1 cellular context compared by ENCODE assay signal in the genomic region with DNA sequence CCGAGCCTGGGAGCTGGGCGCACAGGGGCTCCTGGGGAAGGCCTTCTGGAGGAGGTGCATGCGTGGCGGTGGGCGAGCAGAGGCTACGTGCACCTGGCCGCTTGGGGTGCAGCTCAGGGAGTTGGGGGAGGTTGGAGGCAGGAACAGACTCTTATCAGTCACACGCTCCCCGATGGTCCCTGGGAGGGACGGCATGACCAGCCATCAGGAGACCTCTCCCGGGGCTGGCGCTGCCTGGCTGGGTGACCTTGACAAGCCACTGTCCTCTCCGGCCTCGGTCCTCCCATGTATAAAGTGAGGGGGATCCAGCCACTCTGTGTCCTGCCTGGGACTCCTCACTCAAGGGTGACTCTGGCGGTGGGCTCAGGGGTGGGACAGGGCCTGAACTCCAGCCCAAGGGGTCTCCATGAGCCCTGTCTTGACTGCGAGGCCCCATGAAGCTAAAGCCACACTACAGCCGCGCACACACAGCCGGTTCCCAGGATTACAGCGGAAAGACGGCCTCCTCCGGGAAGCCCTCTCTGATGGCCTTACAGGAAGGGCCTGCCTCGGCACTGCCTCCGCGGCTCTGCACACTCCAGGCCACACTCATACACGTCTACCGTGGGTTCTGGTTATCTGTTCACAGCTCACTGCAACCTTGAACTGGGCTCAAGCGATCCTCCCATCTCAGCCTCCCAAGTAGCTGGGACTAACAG.
A peak's percentile ranks its signal among the peaks of the same experiment; 100 is the strongest.
TF ChIP-seq lines count a peak whose summit lies in the region.

No MANE protein-coding gene starts in this region.

TF ChIP-seq in K562, 482 proteins besides CTCF, POLR2A, EP300 and RAD21:
- 0 out of 2 replicates have a peak, but pooled peaks have one; percentile 9 for TF ChIP-seq ZBTB7A (IDR thresholded peaks at IDR 0.05; ENCODE audit: borderline replicate concordance, control insufficient read depth, low read depth, low read length)
- TF ChIP-seq RCOR1 (IDR thresholded peaks at IDR 0.05; ENCODE audit: borderline replicate concordance in 1 of 2, low read depth in 2 of 2, low read length in 2 of 2) = no peak
- TF ChIP-seq ZNF263 (CRISPR knock-in tag; IDR thresholded peaks at IDR 0.05; ENCODE audit: borderline replicate concordance) = 0 out of 2 replicates have a peak, but pooled peaks have one; percentile 14
- no peak for TF ChIP-seq CHCHD3 (CRISPR knock-in tag; IDR thresholded peaks at IDR 0.05)
- TF ChIP-seq SREBF1 (IDR thresholded peaks at IDR 0.05; ENCODE audit: borderline replicate concordance, low read depth, low read length) = no peak
- TF ChIP-seq MAFF (IDR thresholded peaks at IDR 0.05; ENCODE audit: low read length) = no peak
- TF ChIP-seq, protein P1, sequence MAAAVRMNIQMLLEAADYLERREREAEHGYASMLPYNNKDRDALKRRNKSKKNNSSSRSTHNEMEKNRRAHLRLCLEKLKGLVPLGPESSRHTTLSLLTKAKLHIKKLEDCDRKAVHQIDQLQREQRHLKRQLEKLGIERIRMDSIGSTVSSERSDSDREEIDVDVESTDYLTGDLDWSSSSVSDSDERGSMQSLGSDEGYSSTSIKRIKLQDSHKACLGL (CRISPR knock-in tag; IDR thresholded peaks at IDR 0.05; ENCODE audit: borderline replicate concordance, poor library complexity, severe bottlenecking) = no peak
- no peak for TF ChIP-seq ZNF584 (CRISPR knock-in tag; IDR thresholded peaks at IDR 0.05; ENCODE audit: low read depth)
- TF ChIP-seq, protein P2, sequence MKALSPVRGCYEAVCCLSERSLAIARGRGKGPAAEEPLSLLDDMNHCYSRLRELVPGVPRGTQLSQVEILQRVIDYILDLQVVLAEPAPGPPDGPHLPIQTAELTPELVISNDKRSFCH (CRISPR knock-in tag; IDR thresholded peaks at IDR 0.05) = no peak
- TF ChIP-seq, protein P2 (tag; IDR thresholded peaks at IDR 0.05) = no peak
- peak; percentile 93 for TF ChIP-seq ZFP36 (IDR thresholded peaks at IDR 0.05; ENCODE audit: low read depth, low read length, partially characterized antibody)
- TF ChIP-seq ZFP30 (CRISPR knock-in tag; IDR thresholded peaks at IDR 0.05; ENCODE audit: borderline replicate concordance) = no peak
- TF ChIP-seq, protein P3, sequence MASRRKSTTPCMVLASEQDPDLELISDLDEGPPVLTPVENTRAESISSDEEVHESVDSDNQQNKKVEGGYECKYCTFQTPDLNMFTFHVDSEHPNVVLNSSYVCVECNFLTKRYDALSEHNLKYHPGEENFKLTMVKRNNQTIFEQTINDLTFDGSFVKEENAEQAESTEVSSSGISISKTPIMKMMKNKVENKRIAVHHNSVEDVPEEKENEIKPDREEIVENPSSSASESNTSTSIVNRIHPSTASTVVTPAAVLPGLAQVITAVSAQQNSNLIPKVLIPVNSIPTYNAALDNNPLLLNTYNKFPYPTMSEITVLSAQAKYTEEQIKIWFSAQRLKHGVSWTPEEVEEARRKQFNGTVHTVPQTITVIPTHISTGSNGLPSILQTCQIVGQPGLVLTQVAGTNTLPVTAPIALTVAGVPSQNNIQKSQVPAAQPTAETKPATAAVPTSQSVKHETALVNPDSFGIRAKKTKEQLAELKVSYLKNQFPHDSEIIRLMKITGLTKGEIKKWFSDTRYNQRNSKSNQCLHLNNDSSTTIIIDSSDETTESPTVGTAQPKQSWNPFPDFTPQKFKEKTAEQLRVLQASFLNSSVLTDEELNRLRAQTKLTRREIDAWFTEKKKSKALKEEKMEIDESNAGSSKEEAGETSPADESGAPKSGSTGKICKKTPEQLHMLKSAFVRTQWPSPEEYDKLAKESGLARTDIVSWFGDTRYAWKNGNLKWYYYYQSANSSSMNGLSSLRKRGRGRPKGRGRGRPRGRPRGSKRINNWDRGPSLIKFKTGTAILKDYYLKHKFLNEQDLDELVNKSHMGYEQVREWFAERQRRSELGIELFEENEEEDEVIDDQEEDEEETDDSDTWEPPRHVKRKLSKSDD (conservative IDR thresholded peaks at IDR 0.05; ENCODE audit: low read length) = no peak
- TF ChIP-seq POLR2AphosphoS5 (IDR thresholded peaks at IDR 0.05; ENCODE audit: control insufficient read depth, insufficient read depth, low read depth, low read length) = no peak
- TF ChIP-seq ESRRA (IDR thresholded peaks at IDR 0.05; ENCODE audit: borderline replicate concordance, low read depth) = 0 out of 2 replicates have a peak, but pooled peaks have one; percentile 45
- no peak for TF ChIP-seq ZNF436 (CRISPR knock-in tag; IDR thresholded peaks at IDR 0.05)
- TF ChIP-seq ZSCAN29 (IDR thresholded peaks at IDR 0.05) = no peak
- no peak for TF ChIP-seq ZBTB17 (CRISPR knock-in tag; IDR thresholded peaks at IDR 0.05)
- TF ChIP-seq HNRNPH1 (optimal IDR thresholded peaks at IDR 0.05; ENCODE audit: low read depth, low read length) = no peak
- no peak for TF ChIP-seq POLR3A (IDR thresholded peaks at IDR 0.05; ENCODE audit: borderline replicate concordance, extremely low read depth, insufficient read depth, insufficient read length)
- TF ChIP-seq, protein P4, sequence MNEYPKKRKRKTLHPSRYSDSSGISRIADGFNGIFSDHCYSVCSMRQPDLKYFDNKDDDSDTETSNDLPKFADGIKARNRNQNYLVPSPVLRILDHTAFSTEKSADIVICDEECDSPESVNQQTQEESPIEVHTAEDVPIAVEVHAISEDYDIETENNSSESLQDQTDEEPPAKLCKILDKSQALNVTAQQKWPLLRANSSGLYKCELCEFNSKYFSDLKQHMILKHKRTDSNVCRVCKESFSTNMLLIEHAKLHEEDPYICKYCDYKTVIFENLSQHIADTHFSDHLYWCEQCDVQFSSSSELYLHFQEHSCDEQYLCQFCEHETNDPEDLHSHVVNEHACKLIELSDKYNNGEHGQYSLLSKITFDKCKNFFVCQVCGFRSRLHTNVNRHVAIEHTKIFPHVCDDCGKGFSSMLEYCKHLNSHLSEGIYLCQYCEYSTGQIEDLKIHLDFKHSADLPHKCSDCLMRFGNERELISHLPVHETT (CRISPR knock-in tag; conservative IDR thresholded peaks at IDR 0.05 in 1 of 2, IDR thresholded peaks at IDR 0.05 in 1 of 2) = no peak
- no peak for TF ChIP-seq HNRNPUL1 (IDR thresholded peaks at IDR 0.05; ENCODE audit: low read length)
